Comparison of ENCODE assay signal across 8 cellular contexts in the genomic region with DNA sequence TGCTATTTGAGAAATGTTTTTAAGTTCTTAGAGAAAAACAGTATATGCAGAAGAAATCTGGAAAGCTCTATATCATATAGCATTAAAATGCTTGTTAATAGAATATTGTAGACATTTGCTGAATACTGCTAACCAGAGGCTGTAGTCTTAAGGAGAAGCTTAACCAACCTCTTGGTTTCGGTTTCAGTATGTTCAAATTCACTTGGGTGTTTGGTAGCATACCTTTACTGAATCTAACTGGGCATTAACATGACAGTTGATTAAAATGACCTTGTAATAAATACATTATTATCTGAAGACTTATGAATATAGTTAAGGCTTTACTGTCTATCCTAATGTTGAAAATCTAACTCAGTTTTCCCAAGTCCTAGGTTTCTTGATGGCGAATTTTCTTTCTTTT. TPM values are rescaled to one million over a fixed set of nuclear protein-coding genes. Genes with fewer than 3 reads are reported as not detected.
DNase-seq lines count a peak whose midpoint lies in the region; ATAC-seq and TF ChIP-seq lines count a peak whose summit lies in the region.

No MANE protein-coding gene starts in this region.

- H3K36me3 Mint-ChIP-seq in activated T-helper 17 cell treated with anti-CD3 and anti-CD28 coated beads, Interleukin-2, amount 50 U/mL, for 72 hours (ENCODE audit: low read depth): peaks cover 99% of the 10 kb centered on the region

- peak overlapping the region; percentile 98 for H3K4me3 Mint-ChIP-seq in activated T-helper 17 cell treated with anti-CD3 and anti-CD28 coated beads, Interleukin-2, amount 50 U/mL, for 72 hours

- ATAC-seq in GM19035 (IDR thresholded peaks at IDR 0.05; ENCODE audit: unreplicated experiment) (peak; percentile 50), HG03060 (IDR thresholded peaks at IDR 0.05; ENCODE audit: low read depth, unreplicated experiment) (peak; percentile 60), gastrocnemius medialis (no peak), HG03521 (IDR thresholded peaks at IDR 0.05; ENCODE audit: unreplicated experiment) (no peak), GM19455 (IDR thresholded peaks at IDR 0.05; ENCODE audit: unreplicated experiment) (no peak)
- peak; percentile 54 for ATAC-seq in activated T-helper 17 cell treated with anti-CD3 and anti-CD28 coated beads, Interleukin-2, amount 50 U/mL, for 72 hours (replicated peaks)

- peak overlapping the region; percentile 39 to 100 (median 99) for H3K27ac ChIP-seq in gastrocnemius medialis

- DNase-seq in gastrocnemius medialis (no peak), NCI-H2227 (lab: John Stamatoyannopoulos, UW; ENCODE audit: unreplicated experiment) (no peak), activated gamma-delta T cell treated with Interleukin-2 at 50 U/mL for 16 hours (no peak)

- H3K9me3 Mint-ChIP-seq in activated T-helper 17 cell treated with anti-CD3 and anti-CD28 coated beads, Interleukin-2, amount 50 U/mL, for 72 hours: no peaks in the 10 kb centered on the region

- H3K27me3 Mint-ChIP-seq in activated T-helper 17 cell treated with anti-CD3 and anti-CD28 coated beads, Interleukin-2, amount 50 U/mL, for 72 hours: no peaks in the 10 kb centered on the region

- peaks cover 0 to 34% of the 10 kb centered on the region in 2 donors for H3K36me3 ChIP-seq in gastrocnemius medialis

- H3K27ac Mint-ChIP-seq in activated T-helper 17 cell treated with anti-CD3 and anti-CD28 coated beads, Interleukin-2, amount 50 U/mL, for 72 hours: no peak overlapping the region

- H3K9me3 ChIP-seq in gastrocnemius medialis: no peaks in the 10 kb centered on the region

- in situ Hi-C loops in gastrocnemius medialis (cut with MboI; ENCODE audit: low sequenced_read_pairs in 4 of 4): loop anchor here in 1 of 4 donors (25.0 kb wide), 1 partner anchor 100 kb away; a partner anchor contains a TSS

- no peak for TF ChIP-seq POLR2A in gastrocnemius medialis (IDR thresholded peaks at IDR 0.05)

- intact Hi-C loops in gastrocnemius medialis (cut with DNase I; ENCODE audit: low total_unique reads): no loop called here

- peaks cover 35% of the 10 kb centered on the region for H3K4me1 Mint-ChIP-seq in activated T-helper 17 cell treated with anti-CD3 and anti-CD28 coated beads, Interleukin-2, amount 50 U/mL, for 72 hours

- peak overlapping the region in 1 of 4 donors; percentile 92 for H3K4me3 ChIP-seq in gastrocnemius medialis

- no peak for TF ChIP-seq CTCF in gastrocnemius medialis (IDR thresholded peaks at IDR 0.05 in 4 of 5, conservative IDR thresholded peaks at IDR 0.05 in 1 of 5)

- H3K4me1 ChIP-seq in gastrocnemius medialis: peaks cover 38 to 44% of the 10 kb centered on the region in 2 donors

- H3K27me3 ChIP-seq in gastrocnemius medialis: no peaks in the 10 kb centered on the region

RNA-seq across cellular contexts. Expression of a gene that starts 5.4 kb away (rescaled TPM):
- 10 to 100 TPM; 50.1 to 84.8 TPM for total RNA-seq in activated T-helper 17 cell treated with anti-CD3 and anti-CD28 coated beads, Interleukin-2, amount 50 U/mL, for 72 hours
- 100 to 1,000 TPM in 1 of 4 donors, 10 to 100 TPM in 3; 25.3 to 103 (median 47.5) TPM for total RNA-seq in gastrocnemius medialis

RNA-seq across cellular contexts. Expression of a gene that starts 31.1 kb away (rescaled TPM):
- total RNA-seq in activated T-helper 17 cell treated with anti-CD3 and anti-CD28 coated beads, Interleukin-2, amount 50 U/mL, for 72 hours: 1 to 10 TPM; 2.2 to 2.3 TPM
- 1 to 10 TPM; 2.1 to 3.7 (median 3.4) TPM for total RNA-seq in gastrocnemius medialis

Comparison
In these comparisons a context has a peak if more than half of its experiments do, and no peak if none do; other contexts are left out.
1. ATAC-seq: peak in GM19035 (single experiment), HG03060 (single experiment) and activated T-helper 17 cell treated with anti-CD3 and anti-CD28 coated beads, Interleukin-2, amount 50 U/mL, for 72 hours (single experiment); none in gastrocnemius medialis (0 of 2), HG03521 (single experiment) and GM19455 (single experiment).